Comparison of ENCODE assay signal across 19 cellular contexts in genomic region chr4:85889314-85889713, GRCh38.
"Had no signal": no experiment of that assay in that cellular context is flagged by ENCODE, and none has a peak within 500 bp of the region (broad histone marks: within the 10 kb centered on the region; RNA-seq: fewer than 3 reads in every experiment).

No MANE protein-coding gene starts in this region.

- H3K4me3 ChIP-seq: right lobe of liver, skin epidermis, transverse colon, uterus had no signal

- H3K36me3 ChIP-seq: right lobe of liver, transverse colon, uterus had no signal

- H3K27me3 ChIP-seq: right lobe of liver, transverse colon, uterus had no signal

- H3K9me3 ChIP-seq: right lobe of liver, transverse colon, uterus had no signal

- H3K27me3 Mint-ChIP-seq: activated CD4-positive, alpha-beta T cell treated with anti-CD3 and anti-CD28 coated beads, Interleukin-2, amount 10 ng/mL, durations not matched to agents 7 days and 5 days; activated CD8-positive, alpha-beta T cell treated with anti-CD3 and anti-CD28 coated beads for 36 hours; activated naive CD8-positive, alpha-beta T cell treated with anti-CD3 and anti-CD28 coated beads, Interleukin-2, amount 50 U/mL, for 24 hours had no signal

- H3K4me3 Mint-ChIP-seq: activated CD4-positive, alpha-beta T cell treated with anti-CD3 and anti-CD28 coated beads, Interleukin-2, amount 10 ng/mL, durations not matched to agents 7 days and 5 days; activated CD8-positive, alpha-beta T cell treated with anti-CD3 and anti-CD28 coated beads for 36 hours; activated naive CD8-positive, alpha-beta T cell treated with anti-CD3 and anti-CD28 coated beads, Interleukin-2, amount 50 U/mL, for 24 hours; activated T-helper 1 cell treated with anti-CD3 and anti-CD28 coated beads, Interleukin-12 subunit alpha, Interleukin-12 subunit beta, Interleukin-2, Interleukin-4 antibody, amounts not matched to agents 30 ng/mL and 10 ng/mL and 1 ng/mL, durations not matched to agents 14 hours and 24 hours and 36 hours; neural crest cell; stimulated activated effector memory CD8-positive, alpha-beta T cell treated with anti-CD3 and anti-CD28 coated beads, Interleukin-12 subunit alpha, Interleukin-12 subunit beta, amount 100 ng/mL, for 72 hours had no signal

- H3K36me3 Mint-ChIP-seq: stimulated activated effector memory CD8-positive, alpha-beta T cell treated with anti-CD3 and anti-CD28 coated beads, Interleukin-12 subunit alpha, Interleukin-12 subunit beta, amount 100 ng/mL, for 72 hours had no signal

- ATAC-seq: activated CD8-positive, alpha-beta T cell treated with anti-CD3 and anti-CD28 coated beads for 36 hours; activated naive CD8-positive, alpha-beta T cell treated with anti-CD3 and anti-CD28 coated beads, Interleukin-2, amount 50 U/mL, for 24 hours; left colon; right lobe of liver; stimulated activated effector memory CD8-positive, alpha-beta T cell treated with anti-CD3 and anti-CD28 coated beads, Interleukin-12 subunit alpha, Interleukin-12 subunit beta, amount 100 ng/mL, for 72 hours had no signal

- H3K27ac ChIP-seq: right lobe of liver, skin epidermis, transverse colon, uterus had no signal

- H3K9me3 Mint-ChIP-seq: activated CD8-positive, alpha-beta T cell treated with anti-CD3 and anti-CD28 coated beads for 36 hours had no signal

- H3K4me1 Mint-ChIP-seq: activated CD4-positive, alpha-beta T cell treated with anti-CD3 and anti-CD28 coated beads, Interleukin-2, amount 10 ng/mL, durations not matched to agents 7 days and 5 days; activated naive CD8-positive, alpha-beta T cell treated with anti-CD3 and anti-CD28 coated beads, Interleukin-2, amount 50 U/mL, for 24 hours; neural crest cell; stimulated activated effector memory CD8-positive, alpha-beta T cell treated with anti-CD3 and anti-CD28 coated beads, Interleukin-12 subunit alpha, Interleukin-12 subunit beta, amount 100 ng/mL, for 72 hours had no signal

- H3K27ac Mint-ChIP-seq: activated CD4-positive, alpha-beta T cell treated with anti-CD3 and anti-CD28 coated beads, Interleukin-2, amount 10 ng/mL, durations not matched to agents 7 days and 5 days; activated CD8-positive, alpha-beta T cell treated with anti-CD3 and anti-CD28 coated beads for 36 hours; activated naive CD8-positive, alpha-beta T cell treated with anti-CD3 and anti-CD28 coated beads, Interleukin-2, amount 50 U/mL, for 24 hours; activated T-helper 1 cell treated with anti-CD3 and anti-CD28 coated beads, Interleukin-12 subunit alpha, Interleukin-12 subunit beta, Interleukin-2, Interleukin-4 antibody, amounts not matched to agents 30 ng/mL and 10 ng/mL and 1 ng/mL, durations not matched to agents 14 hours and 24 hours and 36 hours; stimulated activated effector memory CD8-positive, alpha-beta T cell treated with anti-CD3 and anti-CD28 coated beads, Interleukin-12 subunit alpha, Interleukin-12 subunit beta, amount 100 ng/mL, for 72 hours had no signal

- DNase-seq: activated CD4-positive, alpha-beta T cell treated with anti-CD3 and anti-CD28 coated beads, Interleukin-2, amount 10 ng/mL, durations not matched to agents 7 days and 5 days; activated CD8-positive, alpha-beta T cell treated with anti-CD3 and anti-CD28 coated beads for 36 hours; activated gamma-delta T cell; activated naive CD4-positive, alpha-beta T cell treated with anti-CD3 and anti-CD28 coated beads, Interleukin-2, amount 50 U/mL, for 16 hours; activated naive CD8-positive, alpha-beta T cell treated with anti-CD3 and anti-CD28 coated beads, Interleukin-2, amount 50 U/mL, for 24 hours; cerebellar nuclear complex; cortex of kidney; left colon; mesenchymal stem cell; occipital lobe; right lobe of liver; stimulated activated CD4-positive, alpha-beta T cell treated with anti-CD3 and anti-CD28 coated beads, Interleukin-2, amount 100 ng/mL, for 24 hours; T1000; transverse colon; uterus had no signal
